21 cellular contexts compared by ENCODE assay signal in genomic region chr19:18946335-18946734, GRCh38. TPM values are rescaled to one million over a fixed set of nuclear protein-coding genes. Genes with fewer than 3 reads are reported as not detected.
DNase-seq lines count a peak whose midpoint lies in the region; ATAC-seq and TF ChIP-seq lines count a peak whose summit lies in the region.
"Had no signal": no experiment of that assay in that cellular context is flagged by ENCODE, and none has a peak within 500 bp of the region (broad histone marks: within the 10 kb centered on the region; RNA-seq: fewer than 3 reads in every experiment).

No MANE protein-coding gene starts in this region.

- TF ChIP-seq CTCF in IMR-90 (conservative IDR thresholded peaks at IDR 0.05; ENCODE audit: low read depth, low read length) (no peak), OCI-LY7 (conservative IDR thresholded peaks at IDR 0.05; ENCODE audit: low read length) (no peak), WTC11 (IDR thresholded peaks at IDR 0.05) (no peak)

- no peak overlapping the region for H3K4me3 ChIP-seq in IMR-90 (ENCODE audit: insufficient read depth, low read depth, low read length)
- no peak overlapping the region for H3K4me3 ChIP-seq in OCI-LY7 (ENCODE audit: low read depth, low read length, poor library complexity, severe bottlenecking)
- H3K4me3 ChIP-seq: A549, K562, MG63, Peyer's patch had no signal

- no peak for TF ChIP-seq POLR2A in IMR-90 (IDR thresholded peaks at IDR 0.05; ENCODE audit: low read depth, low read length)

- H3K27ac Mint-ChIP-seq in memory B cell = peak overlapping the region; percentile 94
- H3K27ac Mint-ChIP-seq in WTC11 = no peak overlapping the region
- H3K27ac Mint-ChIP-seq in activated naive CD8-positive, alpha-beta T cell treated with anti-CD3 and anti-CD28 coated beads for 36 hours = no peak overlapping the region
- H3K27ac Mint-ChIP-seq: CD8-positive, alpha-beta T cell had no signal

- peaks cover 2 to 9% of the 10 kb centered on the region in 2 experiments; a peak in 3 of 4 replicates for H3K79me1 ChIP-seq in IMR-90 (ENCODE audit: low read depth in 1 of 2, low read length in 2 of 2)

- no peak overlapping the region for H3K27ac ChIP-seq in IMR-90 (ENCODE audit: insufficient read depth, low read length)
- H3K27ac ChIP-seq in OCI-LY7 (ENCODE audit: low read depth, low read length, poor library complexity, severe bottlenecking) = peak overlapping the region; percentile 74
- H3K27ac ChIP-seq: A549, C4-2B had no signal

- H3K4me2 ChIP-seq in IMR-90 (ENCODE audit: low read depth, low read length) (no peak overlapping the region), OCI-LY7 (ENCODE audit: low read length) (peak overlapping the region; percentile 66)
- H3K4me2 ChIP-seq: A549 had no signal

- H2AK9ac ChIP-seq in IMR-90 (replicated peaks; ENCODE audit: low read depth, low read length, poor library complexity) = peak overlapping the region; percentile 78

- H2BK20ac ChIP-seq in IMR-90 (ENCODE audit: low read depth, low read length) = no peak overlapping the region

- no peak overlapping the region for H3K14ac ChIP-seq in IMR-90 (replicated peaks; ENCODE audit: low read depth, low read length)

- no peaks in the 10 kb centered on the region for H3K9me3 ChIP-seq in IMR-90 (ENCODE audit: control insufficient read depth, insufficient read depth, low read length)
- H3K9me3 ChIP-seq in OCI-LY7 (ENCODE audit: low read length) = no peaks in the 10 kb centered on the region
- H3K9me3 ChIP-seq: A549, MG63, Peyer's patch had no signal

- H3K4me1 ChIP-seq in IMR-90 (ENCODE audit: control insufficient read depth, insufficient read depth, low read length) = peaks cover 3% of the 10 kb centered on the region
- peaks cover 82% of the 10 kb centered on the region for H3K4me1 ChIP-seq in OCI-LY7 (ENCODE audit: insufficient read depth, low read length, poor library complexity, severe bottlenecking)

- no peaks in the 10 kb centered on the region for H3K9me2 ChIP-seq in OCI-LY7 (ENCODE audit: insufficient read depth, low read length)

- H3K4ac ChIP-seq in IMR-90 (ENCODE audit: low read depth, low read length) = no peak overlapping the region

- H2BK120ac ChIP-seq in IMR-90 (ENCODE audit: low read depth, low read length) = no peak overlapping the region

- H3K79me2 ChIP-seq in OCI-LY7 (ENCODE audit: insufficient read depth, low read depth, low read length) = no peaks in the 10 kb centered on the region

- H3K9ac ChIP-seq in IMR-90 (ENCODE audit: low read depth, low read length) = no peak overlapping the region

- CTCF ChIA-PET in IMR-90 (lab: Yijun Ruan, JAX) (no interaction called here), OCI-LY7 (lab: Charles Lee; ENCODE audit: unreplicated experiment) (no interaction called here), WTC11 (lab: Charles Lee) (no interaction called here)

- ATAC-seq in IMR-90 (ENCODE audit: low read depth) = no peak
- ATAC-seq in memory B cell (ENCODE audit: low read depth) = peak; percentile 3
- ATAC-seq in WTC11 = no peak
- ATAC-seq: A549; CD8-positive, alpha-beta T cell; K562 had no signal

- in situ Hi-C loops in IMR-90 (cut with MboI; ENCODE audit: low sequenced_read_pairs) = no loop called here

- H4K20me1 ChIP-seq in IMR-90 (ENCODE audit: insufficient read depth, low read length) = no peaks in the 10 kb centered on the region
- no peaks in the 10 kb centered on the region for H4K20me1 ChIP-seq in OCI-LY7 (ENCODE audit: insufficient read depth, low read length)

- H3K23ac ChIP-seq in IMR-90 (ENCODE audit: low read depth, low read length) = no peak overlapping the region

- peaks cover 1% of the 10 kb centered on the region for H3K27me3 Mint-ChIP-seq in memory B cell
- peaks cover 26% of the 10 kb centered on the region for H3K27me3 Mint-ChIP-seq in WTC11 (ENCODE audit: low read depth)
- peaks cover 22% of the 10 kb centered on the region for H3K27me3 Mint-ChIP-seq in activated naive CD8-positive, alpha-beta T cell treated with anti-CD3 and anti-CD28 coated beads for 36 hours

- no peaks in the 10 kb centered on the region for H3K9me1 ChIP-seq in IMR-90 (ENCODE audit: insufficient read depth, low read length)

- intact Hi-C loops in IMR-90 (cut with micrococcal nuclease) = no loop called here
- intact Hi-C loops in OCI-LY7 (cut with micrococcal nuclease; ENCODE audit: unreplicated experiment) = no loop called here

- H4K5ac ChIP-seq in IMR-90 (ENCODE audit: low read depth, low read length) = no peak overlapping the region

- H3K4me3 Mint-ChIP-seq in memory B cell (no peak overlapping the region), WTC11 (no peak overlapping the region)
- no peak overlapping the region for H3K4me3 Mint-ChIP-seq in activated naive CD8-positive, alpha-beta T cell treated with anti-CD3 and anti-CD28 coated beads for 36 hours
- H3K4me3 Mint-ChIP-seq: CD8-positive, alpha-beta T cell had no signal

- no peak overlapping the region for H2AK5ac ChIP-seq in IMR-90 (ENCODE audit: low read depth, low read length)

- H3K36me3 Mint-ChIP-seq in memory B cell (no peaks in the 10 kb centered on the region), WTC11 (no peaks in the 10 kb centered on the region)
- H3K36me3 Mint-ChIP-seq in activated naive CD8-positive, alpha-beta T cell treated with anti-CD3 and anti-CD28 coated beads for 36 hours = no peaks in the 10 kb centered on the region
- H3K36me3 Mint-ChIP-seq: CD8-positive, alpha-beta T cell had no signal

- H3K4me1 Mint-ChIP-seq in memory B cell (peaks cover 31% of the 10 kb centered on the region), WTC11 (peaks cover 10% of the 10 kb centered on the region)
- H3K4me1 Mint-ChIP-seq in activated naive CD8-positive, alpha-beta T cell treated with anti-CD3 and anti-CD28 coated beads for 36 hours = no peaks in the 10 kb centered on the region

- no peak overlapping the region for H3K56ac ChIP-seq in IMR-90 (ENCODE audit: extremely low read depth, insufficient read depth, low read length)

- H3K27me3 ChIP-seq in IMR-90 (ENCODE audit: control insufficient read depth, insufficient read depth, low read length) = no peaks in the 10 kb centered on the region
- H3K27me3 ChIP-seq: MG63, Peyer's patch had no signal

- H2AFZ ChIP-seq in IMR-90 (replicated peaks; ENCODE audit: low read length, poor library complexity) = no peak overlapping the region
- H2AFZ ChIP-seq in OCI-LY7 (ENCODE audit: low read length) = peak overlapping the region; percentile 45; the same call in 1 of the 2 replicates

- peaks cover 6% of the 10 kb centered on the region; the same call in 1 of the 2 replicates for H3K36me3 ChIP-seq in IMR-90 (ENCODE audit: control insufficient read depth, insufficient read depth, low read length)
- no peaks in the 10 kb centered on the region for H3K36me3 ChIP-seq in OCI-LY7 (ENCODE audit: insufficient read depth, low read length)
- H3K36me3 ChIP-seq: Peyer's patch had no signal

- no peak overlapping the region for H4K8ac ChIP-seq in IMR-90 (ENCODE audit: low read depth in 2 of 2, low read length in 2 of 2)

- POLR2A ChIA-PET in IMR-90 (lab: Charles Lee; ENCODE audit: unreplicated experiment) = no interaction called here
- POLR2A ChIA-PET in OCI-LY7 (lab: Charles Lee) = interaction anchor here (0.7 to 1.0 kb wide), 2 partner anchors 27 to 579 kb away, joined by 3 read pairs; partner anchors contain the start of genes COPE and DDX49
- POLR2A ChIA-PET in WTC11 (lab: Charles Lee) = no interaction called here

- no peak overlapping the region for H3K18ac ChIP-seq in IMR-90 (ENCODE audit: low read depth, low read length)

- DNase-seq in IMR-90 (no peak), OCI-LY7 (ENCODE audit: low spot score) (no peak), memory B cell (ENCODE audit: low spot score in 2 of 2) (no peak), C1 segment of cervical spinal cord (lab: John Stamatoyannopoulos, UW) (no peak), WTC11 (ENCODE audit: low spot score) (no peak)
- DNase-seq in activated T-cell treated with anti-CD3 and anti-CD28 coated beads, Interleukin-2, amount 50 U/mL, for 48 hours = no peak
- no peak for DNase-seq in activated naive CD8-positive, alpha-beta T cell treated with anti-CD3 and anti-CD28 coated beads for 36 hours
- DNase-seq: AML-193; CD8-positive, alpha-beta T cell; DMS 273 treated with DMSO at 0.1 percent for 48 hours; DMS79; MG63; NCI-H2029 treated with DMSO at 0.1 percent for 48 hours; NCI-H446 treated with DMSO at 0.1 percent for 48 hours; NCI-H526; SHP77 treated with DMSO at 0.1 percent for 48 hours had no signal

- H4K91ac ChIP-seq in IMR-90 (ENCODE audit: insufficient read depth, low read depth, low read length) = no peak overlapping the region

- BruUV-seq in IMR-90 (replicated peaks; lab: Mats Ljungman, UMichigan) (no TSS peak), OCI-LY7 (replicated peaks; lab: Mats Ljungman, UMichigan) (no TSS peak)

- H3K9me3 Mint-ChIP-seq in memory B cell = no peaks in the 10 kb centered on the region
- no peaks in the 10 kb centered on the region for H3K9me3 Mint-ChIP-seq in WTC11
- no peaks in the 10 kb centered on the region for H3K9me3 Mint-ChIP-seq in activated naive CD8-positive, alpha-beta T cell treated with anti-CD3 and anti-CD28 coated beads for 36 hours
- H3K9me3 Mint-ChIP-seq: CD8-positive, alpha-beta T cell had no signal

- no peak overlapping the region for H2BK5ac ChIP-seq in IMR-90 (ENCODE audit: low read depth, low read length, poor library complexity, severe bottlenecking)

- dilution Hi-C loops in IMR-90 (cut with HindIII; ENCODE audit: low sequenced_read_pairs, unreplicated experiment) = no loop called here

- H2BK15ac ChIP-seq in IMR-90 (ENCODE audit: low read depth, low read length) = no peak overlapping the region

- no peak for TF ChIP-seq RAD21 in IMR-90 (IDR thresholded peaks at IDR 0.05; ENCODE audit: low read length)

RNA-seq across cellular contexts. Expression of gene HOMER3, which starts 5.3 kb away (rescaled TPM):
- total RNA-seq in IMR-90 (2012; rRNA removed) = 50.8 and 53.4 TPM in 2 replicates
- 77.0 and 84.5 TPM in 2 replicates for polyA plus RNA-seq in IMR-90 (2012; rRNA removed)
- polyA plus RNA-seq in IMR-90 (2012; cell fraction: cytosol; rRNA removed) = 102 and 137 TPM in 2 replicates
- 80.0 and 184 TPM in 2 replicates for polyA plus RNA-seq in IMR-90 (2012; cell fraction: nucleus; rRNA removed; ENCODE audit: low replicate concordance)
- total RNA-seq in OCI-LY7 (2014; rRNA removed; shearing (Covaris generic)) = 8.6 and 16.1 TPM in 2 replicates
- total RNA-seq in OCI-LY7 (2022) = 14.8 and 15.5 TPM in 2 replicates
- total RNA-seq in WTC11 (2021) = 28.2 to 32.4 TPM (median 32.2 TPM) in 3 replicates
- total RNA-seq in activated naive CD8-positive, alpha-beta T cell treated with anti-CD3 and anti-CD28 coated beads for 36 hours = not detected

RNA-seq across cellular contexts. Expression of gene DDX49, which starts 26.8 kb away (rescaled TPM):
- total RNA-seq in IMR-90 (2012; rRNA removed) = 50.9 and 55.8 TPM in 2 replicates
- polyA plus RNA-seq in IMR-90 (2012; rRNA removed) = 52.1 and 61.9 TPM in 2 replicates
- 52.5 and 65.2 TPM in 2 replicates for polyA plus RNA-seq in IMR-90 (2012; cell fraction: cytosol; rRNA removed)
- 50.7 and 114 TPM in 2 replicates for polyA plus RNA-seq in IMR-90 (2012; cell fraction: nucleus; rRNA removed; ENCODE audit: low replicate concordance)
- total RNA-seq in OCI-LY7 (2014; rRNA removed; shearing (Covaris generic)) = 69.3 and 82.4 TPM in 2 replicates
- total RNA-seq in OCI-LY7 (2022) = 53.7 and 63.7 TPM in 2 replicates
- total RNA-seq in WTC11 (2021) = 30.1 to 47.9 TPM (median 36.4 TPM) in 3 replicates
- total RNA-seq in activated naive CD8-positive, alpha-beta T cell treated with anti-CD3 and anti-CD28 coated beads for 36 hours = 10 to 100 TPM; 87.4 to 89.2 TPM

RNA-seq across cellular contexts. Expression of gene COPE, which starts 27.1 kb away (rescaled TPM):
- total RNA-seq in IMR-90 (2012; rRNA removed) (310 and 347 TPM in 2 replicates), OCI-LY7 (2022) (231 and 256 TPM in 2 replicates), WTC11 (2021) (224 to 240 TPM (median 228 TPM) in 3 replicates)
- polyA plus RNA-seq in IMR-90 (2012; rRNA removed) = 461 and 500 TPM in 2 replicates
- polyA plus RNA-seq in IMR-90 (2012; cell fraction: cytosol; rRNA removed) = 350 and 779 TPM in 2 replicates
- 196 and 505 TPM in 2 replicates for polyA plus RNA-seq in IMR-90 (2012; cell fraction: nucleus; rRNA removed; ENCODE audit: low replicate concordance)
- total RNA-seq in OCI-LY7 (2014; rRNA removed; shearing (Covaris generic)) = 225 and 255 TPM in 2 replicates
- 100 to 1,000 TPM; 169 to 174 TPM for total RNA-seq in activated naive CD8-positive, alpha-beta T cell treated with anti-CD3 and anti-CD28 coated beads for 36 hours

RNA-seq across cellular contexts. Expression of gene CERS1, which starts 50.4 kb away (rescaled TPM):
- 0.56 and 0.90 TPM in 2 replicates for total RNA-seq in IMR-90 (2012; rRNA removed)
- 4.1 and 4.3 TPM in 2 replicates for polyA plus RNA-seq in IMR-90 (2012; rRNA removed)
- polyA plus RNA-seq in IMR-90 (2012; cell fraction: cytosol; rRNA removed) = 2.1 and 8.4 TPM in 2 replicates
- 2.4 and 8.1 TPM in 2 replicates for polyA plus RNA-seq in IMR-90 (2012; cell fraction: nucleus; rRNA removed; ENCODE audit: low replicate concordance)
- 0.09 TPM in 1 of 2 replicates, not detected in the other for total RNA-seq in OCI-LY7 (2014; rRNA removed; shearing (Covaris generic))
- not detected in 2 replicates for total RNA-seq in OCI-LY7 (2022)
- 14.7 to 24.5 TPM (median 22.6 TPM) in 3 replicates for total RNA-seq in WTC11 (2021)
- total RNA-seq in activated naive CD8-positive, alpha-beta T cell treated with anti-CD3 and anti-CD28 coated beads for 36 hours = under 1 TPM; 0.19 to 0.28 TPM
- total RNA-seq: CD8-positive, alpha-beta T cell; HT-29; Peyer's patch had no signal

Comparison
In these comparisons a context has a peak if more than half of its experiments do, and no peak if none do; other contexts are left out.
1. RNA of gene HOMER3, which starts 5.3 kb away (total RNA-seq): 50.8 to 53.4 TPM in IMR-90, 28.2 to 32.4 TPM in WTC11 and 8.6 to 16.1 TPM in OCI-LY7; not detected in activated naive CD8-positive, alpha-beta T cell treated with anti-CD3 and anti-CD28 coated beads for 36 hours; every median in the first group is over 4 times any median in the second.